7 cellular contexts compared by ENCODE assay signal in genomic region chr3:153970735-153971347, GRCh38.
DNase-seq lines count a peak whose midpoint lies in the region; ATAC-seq, FAIRE-seq and TF ChIP-seq lines count a peak whose summit lies in the region.

No MANE protein-coding gene starts in this region.

- DNase-seq in GM19239 (ENCODE audit: insufficient read length, low spot score) (no peak), NCI-H524 treated with DMSO at 0.1 percent for 48 hours (lab: John Stamatoyannopoulos, UW) (peak; percentile 86), endothelial cell of umbilical vein (ENCODE audit: low read depth, low spot score) (peak; percentile 64), putamen (ENCODE audit: low spot score) (peak; percentile 32)

- no peaks in the 10 kb centered on the region for H3K4me1 ChIP-seq in endothelial cell of umbilical vein (ENCODE audit: control insufficient read depth, extremely low read depth, insufficient read depth, low read length)

- no peaks in the 10 kb centered on the region for H3K36me3 ChIP-seq in endothelial cell of umbilical vein (ENCODE audit: control insufficient read depth in 2 of 2, extremely low read depth in 1 of 2, insufficient read depth in 2 of 2, low read length in 2 of 2)

- H2AFZ ChIP-seq in endothelial cell of umbilical vein (ENCODE audit: low read depth, low read length): no peak overlapping the region

- intact Hi-C loops in endothelial cell of umbilical vein (cut with micrococcal nuclease): loop anchor here (1.0 to 5.0 kb wide), 2 partner anchors 806 to 929 kb away; no protein-coding TSS in a partner anchor

- CTCF ChIA-PET in endothelial cell of umbilical vein (lab: Charles Lee): interaction anchor here (0.6 to 3.1 kb wide), 40 partner anchors 9 to 1035 kb away, joined by 3 to 23 read pairs (median 4); no protein-coding TSS in a partner anchor

- BruUV-seq in endothelial cell of umbilical vein (replicated peaks; lab: Mats Ljungman, UMichigan): no TSS peak

- no peaks in the 10 kb centered on the region for H3K9me1 ChIP-seq in endothelial cell of umbilical vein (replicated peaks; ENCODE audit: control insufficient read depth, extremely low read depth, insufficient read depth, low read length)

- H3K4me3 ChIP-seq in endothelial cell of umbilical vein (replicated peaks in 1 of 3; ENCODE audit: insufficient read depth in 1 of 3, low read depth in 1 of 3, low read length in 3 of 3): no peak overlapping the region

- H4K20me1 ChIP-seq in endothelial cell of umbilical vein (replicated peaks; ENCODE audit: control insufficient read depth, extremely low read depth, insufficient read depth, low read length): no peaks in the 10 kb centered on the region

- FAIRE-seq in GM19239 (lab: Jason Lieb, UNC) (peak; percentile 11), endothelial cell of umbilical vein (lab: Jason Lieb, UNC) (peak; percentile 56)

- POLR2A ChIA-PET in endothelial cell of umbilical vein (lab: Charles Lee): no interaction called here

- dilution Hi-C loops in endothelial cell of umbilical vein (cut with MboI; ENCODE audit: extremely low pct_ligation_motif_present, low sequenced_read_pairs): no loop called here

- peak; percentile 23 to 33 for TF ChIP-seq CTCF in endothelial cell of umbilical vein (IDR thresholded peaks at IDR 0.05; ENCODE audit: extremely low read depth in 1 of 2, insufficient read depth in 1 of 2, low read depth in 1 of 2, low read length in 2 of 2)

- H3K9me3 ChIP-seq in endothelial cell of umbilical vein (replicated peaks; ENCODE audit: control insufficient read depth, insufficient read depth, low read length): no peaks in the 10 kb centered on the region

- H3K27ac ChIP-seq in endothelial cell of umbilical vein (ENCODE audit: insufficient read depth, low read depth, low read length): no peak overlapping the region

- H3K79me2 ChIP-seq in endothelial cell of umbilical vein (ENCODE audit: control insufficient read depth, insufficient read depth, low read length): no peaks in the 10 kb centered on the region

- no peak for ATAC-seq in GM19023 (IDR thresholded peaks at IDR 0.05; ENCODE audit: unreplicated experiment)
- ATAC-seq in GM18519 (IDR thresholded peaks at IDR 0.05; ENCODE audit: low FRiP score, unreplicated experiment): no peak
- ATAC-seq in HG02763 (IDR thresholded peaks at IDR 0.05; ENCODE audit: unreplicated experiment): no peak

- H3K4me2 ChIP-seq in endothelial cell of umbilical vein (ENCODE audit: insufficient read depth, low read length): no peak overlapping the region

- no peaks in the 10 kb centered on the region for H3K27me3 ChIP-seq in endothelial cell of umbilical vein (ENCODE audit: control insufficient read depth in 2 of 2, insufficient read depth in 2 of 2, low read length in 2 of 2)

- no peak for TF ChIP-seq POLR2A in endothelial cell of umbilical vein (IDR thresholded peaks at IDR 0.05; ENCODE audit: low read depth, low read length)

- no peak overlapping the region for H3K9ac ChIP-seq in endothelial cell of umbilical vein (replicated peaks; ENCODE audit: extremely low read depth, insufficient read depth, low read length)

TF ChIP-seq in endothelial cell of umbilical vein, 7 proteins besides CTCF, POLR2A, EP300 and RAD21:
- TF ChIP-seq GATA2 (IDR thresholded peaks at IDR 0.05; ENCODE audit: insufficient read depth, insufficient read length, low read depth, low read length) (no peak), MYC (IDR thresholded peaks at IDR 0.05; ENCODE audit: low read depth, low read length) (no peak), MAX (IDR thresholded peaks at IDR 0.05; ENCODE audit: insufficient read depth, insufficient read length) (no peak), JUN (IDR thresholded peaks at IDR 0.05; ENCODE audit: borderline replicate concordance, insufficient read depth, insufficient read length, low read depth) (no peak), EZH2 (IDR thresholded peaks at IDR 0.05; ENCODE audit: borderline replicate concordance, low read depth, low read length, severe bottlenecking) (no peak), FOS (IDR thresholded peaks at IDR 0.05; ENCODE audit: borderline replicate concordance, insufficient read depth, low read length) (no peak), POLR2AphosphoS5 (IDR thresholded peaks at IDR 0.05; ENCODE audit: insufficient read depth, low read depth, low read length) (no peak)
